ENCODE assay signal across 10 cellular contexts in the genomic region with DNA sequence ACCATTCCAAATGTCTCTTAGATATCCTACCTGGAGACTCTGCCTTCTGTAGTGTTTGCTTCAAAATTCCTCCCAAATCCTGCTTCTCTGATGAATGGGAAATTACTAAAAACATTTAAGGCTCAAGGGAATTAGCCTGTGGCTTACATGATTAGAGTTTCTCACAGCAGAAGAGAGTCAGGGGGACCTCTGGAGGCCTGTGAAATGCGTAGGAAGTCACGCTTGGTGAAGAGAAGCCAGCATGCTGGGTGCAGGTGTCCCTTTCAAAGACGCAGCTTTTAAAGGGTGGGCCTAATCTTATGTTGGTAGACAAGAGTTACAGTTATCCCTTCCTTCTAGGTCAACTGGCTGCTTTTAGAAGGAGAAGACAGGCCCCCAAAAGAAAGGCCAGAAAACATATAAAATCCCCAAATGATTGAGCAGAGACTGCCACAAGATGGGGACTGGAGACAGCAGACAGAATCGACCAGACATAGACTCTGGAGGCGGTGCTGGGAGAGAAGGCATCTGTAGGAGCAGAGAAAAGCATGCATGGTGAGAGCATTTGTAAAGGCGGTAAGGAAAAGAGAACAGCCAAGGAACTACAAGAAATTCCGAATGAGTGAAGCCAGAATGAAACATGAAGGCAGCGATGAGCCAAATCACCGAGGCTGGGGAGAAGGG. TPM values are rescaled to one million over a fixed set of nuclear protein-coding genes. Genes with fewer than 3 reads are reported as not detected.
DNase-seq lines count a peak whose midpoint lies in the region; ATAC-seq, FAIRE-seq and TF ChIP-seq lines count a peak whose summit lies in the region.
"Had no signal": no experiment of that assay in that cellular context is flagged by ENCODE, and none has a peak within 500 bp of the region (broad histone marks: within the 10 kb centered on the region; RNA-seq: fewer than 3 reads in every experiment).

No MANE protein-coding gene starts in this region.

- H3K27me3 ChIP-seq in upper lobe of right lung (no peaks in the 10 kb centered on the region), esophagus muscularis mucosa (no peaks in the 10 kb centered on the region)

- H3K9me3 ChIP-seq in upper lobe of right lung (no peaks in the 10 kb centered on the region), esophagus muscularis mucosa (no peaks in the 10 kb centered on the region)

- ATAC-seq in GM19463 (IDR thresholded peaks at IDR 0.05; ENCODE audit: unreplicated experiment): peak; percentile 43
- peak; percentile 48 for ATAC-seq in HG03460 (IDR thresholded peaks at IDR 0.05; ENCODE audit: unreplicated experiment)
- ATAC-seq in memory B cell (ENCODE audit: low read depth): peak; percentile 86
- ATAC-seq in upper lobe of right lung: no peak

- H3K27ac ChIP-seq in upper lobe of right lung (no peak overlapping the region), esophagus muscularis mucosa (replicated peaks in 1 of 4) (no peak overlapping the region)

- DNase-seq in memory B cell (ENCODE audit: low spot score in 2 of 2): peak; percentile 41 to 76
- DNase-seq in upper lobe of right lung: no peak
- no peak for DNase-seq in D721Med (ENCODE audit: insufficient read length, low spot score)
- DNase-seq in activated naive CD4-positive, alpha-beta T cell treated with anti-CD3 and anti-CD28 coated beads, Interleukin-2, amount 50 U/mL, for 16 hours: no peak
- no peak for DNase-seq in esophagus muscularis mucosa (ENCODE audit: extremely low spot score)
- DNase-seq: mesendoderm, MV-4-11 had no signal

- H3K36me3 ChIP-seq in upper lobe of right lung: peaks cover 39% of the 10 kb centered on the region
- peaks cover 8 to 92% (median 58%) of the 10 kb centered on the region in 4 donors for H3K36me3 ChIP-seq in esophagus muscularis mucosa

- TF ChIP-seq EP300 in esophagus muscularis mucosa (IDR thresholded peaks at IDR 0.05): no peak

- no peak for TF ChIP-seq POLR2A in esophagus muscularis mucosa (IDR thresholded peaks at IDR 0.05; ENCODE audit: low read depth)

- no peaks in the 10 kb centered on the region for H3K9me3 Mint-ChIP-seq in memory B cell

- FAIRE-seq in D721Med (lab: Jason Lieb, UNC): no peak

- H3K4me1 ChIP-seq in upper lobe of right lung (peaks cover 15% of the 10 kb centered on the region), esophagus muscularis mucosa (peaks cover 22 to 46% (median 35%) of the 10 kb centered on the region in 4 donors)

- H3K27ac Mint-ChIP-seq in memory B cell: peak overlapping the region; percentile 99

- H3K36me3 Mint-ChIP-seq in memory B cell: peaks cover 16% of the 10 kb centered on the region

- H3K27me3 Mint-ChIP-seq in memory B cell: no peaks in the 10 kb centered on the region

- TF ChIP-seq CTCF in GM12872 (IDR thresholded peaks at IDR 0.05; ENCODE audit: insufficient read depth, low read depth, low read length) (peak; percentile 13; the same call in 1 of the 3 replicates), upper lobe of right lung (IDR thresholded peaks at IDR 0.05) (no peak), D721Med (IDR thresholded peaks at IDR 0.05; ENCODE audit: insufficient read depth, missing control alignments) (no peak), esophagus muscularis mucosa (IDR thresholded peaks at IDR 0.05) (no peak)

- H3K4me3 ChIP-seq in upper lobe of right lung: no peak overlapping the region
- no peak overlapping the region for H3K4me3 ChIP-seq in esophagus muscularis mucosa

- 74% methylated on average over 9 of the region's 9 CpGs for WGBS in esophagus muscularis mucosa

- H3K4me1 Mint-ChIP-seq in memory B cell: peaks cover 53% of the 10 kb centered on the region

- peak overlapping the region; percentile 73 for H3K4me3 Mint-ChIP-seq in memory B cell

- intact Hi-C loops in upper lobe of right lung (cut with DNase I) (no loop called here), esophagus muscularis mucosa (cut with DNase I) (no loop called here)

RNA-seq across cellular contexts. Expression of gene B4GALT1, which starts 42.3 kb away (rescaled TPM):
- total RNA-seq in upper lobe of right lung (80.1 TPM), esophagus muscularis mucosa (10 to 100 TPM; 24.5 to 39.6 (median 37.8) TPM)

RNA-seq across cellular contexts. Expression of gene SMU1, which starts 48.4 kb away (rescaled TPM):
- total RNA-seq in upper lobe of right lung: 19.2 TPM
- 10 to 100 TPM; 17.8 to 22.6 (median 19.6) TPM for total RNA-seq in esophagus muscularis mucosa

Comparison
In these comparisons a context has a peak if more than half of its experiments do, and no peak if none do; other contexts are left out.
1. DNase-seq: peak in memory B cell (2 of 2); none in upper lobe of right lung (single experiment), D721Med (single experiment), activated naive CD4-positive, alpha-beta T cell treated with anti-CD3 and anti-CD28 coated beads, Interleukin-2, amount 50 U/mL, for 16 hours (single experiment) and esophagus muscularis mucosa (single experiment).